9 cellular contexts compared by ENCODE assay signal in genomic region chr7:85191383-85191782, GRCh38. TPM values are rescaled to one million over a fixed set of nuclear protein-coding genes. Genes with fewer than 3 reads are reported as not detected.
DNase-seq lines count a peak whose midpoint lies in the region; ATAC-seq and TF ChIP-seq lines count a peak whose summit lies in the region.
"Had no signal": no experiment of that assay in that cellular context is flagged by ENCODE, and none has a peak within 500 bp of the region (broad histone marks: within the 10 kb centered on the region; RNA-seq: fewer than 3 reads in every experiment).

No MANE protein-coding gene starts in this region.

- TF ChIP-seq CTCF in GM10266 (IDR thresholded peaks at IDR 0.05; ENCODE audit: control insufficient read depth, insufficient read depth, low read depth, missing control alignments) (peak; percentile 7), osteocyte (IDR thresholded peaks at IDR 0.05) (peak; percentile 55), prostate gland (IDR thresholded peaks at IDR 0.05) (peak in 2 of 4 experiments; percentile 11 to 32)

- DNase-seq in GM10266 (ENCODE audit: extremely low spot score) (no peak), NCI-H1694 (lab: John Stamatoyannopoulos, UW) (peak; percentile 19), dedifferentiated amniotic fluid mesenchymal stem cell (ENCODE audit: extremely low spot score) (peak; percentile 36), osteocyte (ENCODE audit: extremely low spot score, unreplicated experiment) (no peak), UCSD-AML1 (lab: John Stamatoyannopoulos, UW; ENCODE audit: unreplicated experiment) (no peak), prostate gland (ENCODE audit: low spot score) (no peak)

- no peaks in the 10 kb centered on the region for H3K27me3 Mint-ChIP-seq in osteocyte (ENCODE audit: unreplicated experiment)
- H3K27me3 Mint-ChIP-seq: activated T-helper 17 cell treated with anti-CD3 and anti-CD28 coated beads, Interleukin-2, amount 50 U/mL, for 72 hours had no signal

- H3K4me1 ChIP-seq in prostate gland (replicated peaks), result no peaks in the 10 kb centered on the region

- peaks cover 15% of the 10 kb centered on the region for H3K4me1 Mint-ChIP-seq in osteocyte (ENCODE audit: unreplicated experiment)
- H3K4me1 Mint-ChIP-seq: activated T-helper 17 cell treated with anti-CD3 and anti-CD28 coated beads, Interleukin-2, amount 50 U/mL, for 72 hours had no signal

- intact Hi-C loops in prostate gland (cut with DNase I), result no loop called here

- WGBS in prostate gland, result 17% methylated on average over 1 of the region's 1 CpG

- no peak overlapping the region for H3K27ac Mint-ChIP-seq in osteocyte (ENCODE audit: unreplicated experiment)
- H3K27ac Mint-ChIP-seq: activated T-helper 17 cell treated with anti-CD3 and anti-CD28 coated beads, Interleukin-2, amount 50 U/mL, for 72 hours had no signal

- ATAC-seq in HG02610 (IDR thresholded peaks at IDR 0.05; ENCODE audit: unreplicated experiment) (no peak), GM21825 (IDR thresholded peaks at IDR 0.05; ENCODE audit: unreplicated experiment) (no peak)
- ATAC-seq: activated T-helper 17 cell treated with anti-CD3 and anti-CD28 coated beads, Interleukin-2, amount 50 U/mL, for 72 hours had no signal

- no peak for TF ChIP-seq POLR2A in prostate gland (IDR thresholded peaks at IDR 0.05)

- no peaks in the 10 kb centered on the region for H3K9me3 Mint-ChIP-seq in osteocyte (ENCODE audit: unreplicated experiment)
- H3K9me3 Mint-ChIP-seq: activated T-helper 17 cell treated with anti-CD3 and anti-CD28 coated beads, Interleukin-2, amount 50 U/mL, for 72 hours had no signal

- no peaks in the 10 kb centered on the region for H3K9me3 ChIP-seq in prostate gland

- H3K4me3 ChIP-seq in prostate gland, result no peak overlapping the region

- no peaks in the 10 kb centered on the region for H3K36me3 ChIP-seq in prostate gland

- H3K36me3 Mint-ChIP-seq in osteocyte (ENCODE audit: unreplicated experiment), result no peaks in the 10 kb centered on the region

- no peaks in the 10 kb centered on the region for H3K27me3 ChIP-seq in prostate gland (replicated peaks; ENCODE audit: insufficient read depth)

- no peak overlapping the region for H3K4me3 Mint-ChIP-seq in osteocyte (ENCODE audit: unreplicated experiment)
- H3K4me3 Mint-ChIP-seq: activated T-helper 17 cell treated with anti-CD3 and anti-CD28 coated beads, Interleukin-2, amount 50 U/mL, for 72 hours had no signal

- H3K27ac ChIP-seq in prostate gland, result no peak overlapping the region

RNA-seq across cellular contexts. Expression of gene SEMA3D, which starts 4.5 kb away (rescaled TPM):
- total RNA-seq in osteocyte (18.6 and 19.4 TPM in 2 replicates), prostate gland (10 to 100 TPM; 10.7 to 16.5 TPM)
- total RNA-seq: activated T-helper 17 cell treated with anti-CD3 and anti-CD28 coated beads, Interleukin-2, amount 50 U/mL, for 72 hours had no signal

Comparison
In these comparisons a context has a peak if more than half of its experiments do, and no peak if none do; other contexts are left out.
1. DNase-seq: peak in NCI-H1694 (single experiment) and dedifferentiated amniotic fluid mesenchymal stem cell (single experiment); none in GM10266 (single experiment), osteocyte (single experiment), UCSD-AML1 (single experiment) and prostate gland (single experiment).